ENCODE assay signal across 8 cellular contexts in the genomic region with DNA sequence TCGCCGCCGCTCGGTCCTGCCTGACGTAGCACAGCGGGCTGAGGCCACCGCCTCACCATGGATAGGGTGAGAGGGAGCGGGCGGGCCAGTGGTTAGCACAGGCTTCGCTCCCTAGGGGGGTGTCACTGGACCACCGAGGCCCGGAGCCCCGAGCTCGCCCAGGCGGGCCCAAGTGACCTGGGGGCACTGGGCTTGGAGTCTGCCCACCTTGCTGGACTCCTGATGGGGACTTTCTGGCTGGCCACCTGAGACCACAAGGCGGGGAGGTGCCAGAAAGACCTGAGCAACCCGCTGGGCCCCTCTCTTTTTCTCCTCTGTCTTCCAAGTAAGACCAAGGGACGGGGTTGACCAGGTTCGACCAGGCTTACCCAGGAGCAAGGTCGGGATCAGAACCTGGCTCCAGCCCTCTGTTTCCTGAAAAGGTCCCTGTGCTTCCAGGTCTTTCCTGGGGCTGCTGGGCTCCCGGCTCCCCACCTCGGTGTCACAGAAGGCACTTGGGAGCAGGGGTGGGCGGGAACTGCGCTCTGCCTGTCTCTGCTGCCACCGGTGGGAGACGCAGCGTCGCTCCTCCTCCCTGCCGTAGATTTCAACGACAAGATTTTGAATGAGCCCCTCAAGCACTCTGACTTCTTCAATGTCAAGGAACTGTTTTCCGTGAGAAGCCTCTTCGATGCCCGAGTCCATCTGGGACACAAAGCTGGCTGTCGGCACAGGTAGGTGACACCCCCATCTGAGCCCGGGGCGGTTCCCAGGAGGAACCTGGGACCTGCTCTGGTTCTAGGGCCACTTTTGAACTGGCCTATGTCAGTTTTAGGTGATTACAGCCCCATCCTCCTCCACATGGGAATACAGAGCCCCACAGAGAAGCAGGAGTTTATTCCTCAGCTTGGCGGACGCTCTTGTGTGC. TPM values are rescaled to one million over a fixed set of nuclear protein-coding genes. Genes with fewer than 3 reads are reported as not detected.
DNase-seq lines count a peak whose midpoint lies in the region; ATAC-seq and TF ChIP-seq lines count a peak whose summit lies in the region.

No MANE protein-coding gene starts in this region.

- H3K27ac ChIP-seq in RWPE1 (peak overlapping the region; percentile 76), neural cell (ENCODE audit: low read length) (peak overlapping the region; percentile 71)

- peaks cover 12% of the 10 kb centered on the region for H3K79me2 ChIP-seq in neural cell (replicated peaks; ENCODE audit: insufficient read depth, low read length)

- peak overlapping the region; percentile 91 for H3K9ac ChIP-seq in neural cell (ENCODE audit: low read length)

- H3K27ac Mint-ChIP-seq in activated CD8-positive, alpha-beta memory T cell treated with anti-CD3 and anti-CD28 coated beads, Interleukin-2, amount 10 ng/mL, durations not matched to agents 7 days and 5 days: peak overlapping the region; percentile 47

- peaks cover 13% of the 10 kb centered on the region for H3K4me1 Mint-ChIP-seq in activated CD8-positive, alpha-beta memory T cell treated with anti-CD3 and anti-CD28 coated beads, Interleukin-2, amount 10 ng/mL, durations not matched to agents 7 days and 5 days

- H3K9me3 Mint-ChIP-seq in activated CD8-positive, alpha-beta memory T cell treated with anti-CD3 and anti-CD28 coated beads, Interleukin-2, amount 10 ng/mL, durations not matched to agents 7 days and 5 days (ENCODE audit: low read depth): no peaks in the 10 kb centered on the region

- no peaks in the 10 kb centered on the region for H3F3A ChIP-seq in neural cell (ENCODE audit: insufficient read depth, low read length, poor library complexity, severe bottlenecking)

- peak overlapping the region; percentile 91 for H3K4me3 Mint-ChIP-seq in activated CD8-positive, alpha-beta memory T cell treated with anti-CD3 and anti-CD28 coated beads, Interleukin-2, amount 10 ng/mL, durations not matched to agents 7 days and 5 days

- peak overlapping the region; percentile 85 for H2AFZ ChIP-seq in neural cell (ENCODE audit: low read depth, low read length)

- no peak for ATAC-seq in activated CD8-positive, alpha-beta memory T cell treated with anti-CD3 and anti-CD28 coated beads, Interleukin-2, amount 10 ng/mL, durations not matched to agents 7 days and 5 days
- no peak for ATAC-seq in HG02763 (IDR thresholded peaks at IDR 0.05; ENCODE audit: unreplicated experiment)

- H3K4me2 ChIP-seq in neural cell (ENCODE audit: low read length): peak overlapping the region; percentile 82

- no peaks in the 10 kb centered on the region for H3K9me3 ChIP-seq in neural cell (ENCODE audit: low read length)

- no peaks in the 10 kb centered on the region for H4K20me1 ChIP-seq in neural cell (ENCODE audit: insufficient read depth)

- CTCF ChIA-PET in activated CD8-positive, alpha-beta memory T cell treated with anti-CD3 and anti-CD28 coated beads, Interleukin-2, amount 10 ng/mL, durations not matched to agents 7 days and 5 days (lab: Charles Lee): no interaction called here
- CTCF ChIA-PET in RWPE1 (lab: Yijun Ruan, JAX): interaction anchor here (0.8 kb wide), 1 partner anchor 29 kb away, joined by 3 read pairs; no protein-coding TSS in a partner anchor

- no peak for TF ChIP-seq EP300 in neural cell (conservative IDR thresholded peaks at IDR 0.05; ENCODE audit: poor library complexity, severe bottlenecking)

- H3K36me3 ChIP-seq in neural cell (ENCODE audit: insufficient read depth, low read length): no peaks in the 10 kb centered on the region

- POLR2A ChIA-PET in RWPE1 (lab: Yijun Ruan, JAX; ENCODE audit: low non-redundant PET): no interaction called here

- H3K27me3 ChIP-seq in neural cell (ENCODE audit: insufficient read depth, low read depth, low read length): no peaks in the 10 kb centered on the region

- H3K4me3 ChIP-seq in epithelial cell of proximal tubule (ENCODE audit: low read depth, low read length) (peak overlapping the region; percentile 86), neural cell (ENCODE audit: low read length) (peak overlapping the region; percentile 99)

- H3K9me2 ChIP-seq in neural cell (ENCODE audit: insufficient read depth, low read length): no peaks in the 10 kb centered on the region

- no peak for TF ChIP-seq CTCF in RWPE1 (conservative IDR thresholded peaks at IDR 0.05; ENCODE audit: low read depth)
- no peak for TF ChIP-seq CTCF in epithelial cell of proximal tubule (conservative IDR thresholded peaks at IDR 0.05; ENCODE audit: low read depth, low read length)
- no peak for TF ChIP-seq CTCF in neural cell (IDR thresholded peaks at IDR 0.05; ENCODE audit: poor library complexity, severe bottlenecking)

- peaks cover 16% of the 10 kb centered on the region for H3K36me3 Mint-ChIP-seq in activated CD8-positive, alpha-beta memory T cell treated with anti-CD3 and anti-CD28 coated beads, Interleukin-2, amount 10 ng/mL, durations not matched to agents 7 days and 5 days

- peaks cover 2% of the 10 kb centered on the region for H3K27me3 Mint-ChIP-seq in activated CD8-positive, alpha-beta memory T cell treated with anti-CD3 and anti-CD28 coated beads, Interleukin-2, amount 10 ng/mL, durations not matched to agents 7 days and 5 days

- TF ChIP-seq RAD21 in neural cell (conservative IDR thresholded peaks at IDR 0.05): no peak

- peak; percentile 70 for DNase-seq in activated CD8-positive, alpha-beta memory T cell treated with anti-CD3 and anti-CD28 coated beads, Interleukin-2, amount 10 ng/mL, durations not matched to agents 7 days and 5 days
- no peak for DNase-seq in activated CD8-positive, alpha-beta memory T cell treated with anti-CD3 and anti-CD28 coated beads, Interleukin-2, amount 50 U/mL, for 4 hours
- DNase-seq in RWPE1 (ENCODE audit: low spot score): peak; percentile 84
- no peak for DNase-seq in epithelial cell of proximal tubule (ENCODE audit: low read depth)
- DNase-seq in midbrain (lab: John Stamatoyannopoulos, UW): no peak
- DNase-seq in SIG-M5 (lab: John Stamatoyannopoulos, UW): no peak

TF ChIP-seq in neural cell, 6 proteins besides CTCF, POLR2A, EP300 and RAD21:
- TF ChIP-seq EZH2 (IDR thresholded peaks at IDR 0.05; ENCODE audit: borderline replicate concordance, insufficient read depth, low read length, poor library complexity, severe bottlenecking) (no peak), TAF1 (IDR thresholded peaks at IDR 0.05; ENCODE audit: low read depth) (no peak), MXI1 (conservative IDR thresholded peaks at IDR 0.05; ENCODE audit: poor library complexity, severe bottlenecking) (no peak), SMC3 (conservative IDR thresholded peaks at IDR 0.05; ENCODE audit: poor library complexity) (no peak), POLR2AphosphoS5 (IDR thresholded peaks at IDR 0.05) (no peak)
- TF ChIP-seq, protein P1, sequence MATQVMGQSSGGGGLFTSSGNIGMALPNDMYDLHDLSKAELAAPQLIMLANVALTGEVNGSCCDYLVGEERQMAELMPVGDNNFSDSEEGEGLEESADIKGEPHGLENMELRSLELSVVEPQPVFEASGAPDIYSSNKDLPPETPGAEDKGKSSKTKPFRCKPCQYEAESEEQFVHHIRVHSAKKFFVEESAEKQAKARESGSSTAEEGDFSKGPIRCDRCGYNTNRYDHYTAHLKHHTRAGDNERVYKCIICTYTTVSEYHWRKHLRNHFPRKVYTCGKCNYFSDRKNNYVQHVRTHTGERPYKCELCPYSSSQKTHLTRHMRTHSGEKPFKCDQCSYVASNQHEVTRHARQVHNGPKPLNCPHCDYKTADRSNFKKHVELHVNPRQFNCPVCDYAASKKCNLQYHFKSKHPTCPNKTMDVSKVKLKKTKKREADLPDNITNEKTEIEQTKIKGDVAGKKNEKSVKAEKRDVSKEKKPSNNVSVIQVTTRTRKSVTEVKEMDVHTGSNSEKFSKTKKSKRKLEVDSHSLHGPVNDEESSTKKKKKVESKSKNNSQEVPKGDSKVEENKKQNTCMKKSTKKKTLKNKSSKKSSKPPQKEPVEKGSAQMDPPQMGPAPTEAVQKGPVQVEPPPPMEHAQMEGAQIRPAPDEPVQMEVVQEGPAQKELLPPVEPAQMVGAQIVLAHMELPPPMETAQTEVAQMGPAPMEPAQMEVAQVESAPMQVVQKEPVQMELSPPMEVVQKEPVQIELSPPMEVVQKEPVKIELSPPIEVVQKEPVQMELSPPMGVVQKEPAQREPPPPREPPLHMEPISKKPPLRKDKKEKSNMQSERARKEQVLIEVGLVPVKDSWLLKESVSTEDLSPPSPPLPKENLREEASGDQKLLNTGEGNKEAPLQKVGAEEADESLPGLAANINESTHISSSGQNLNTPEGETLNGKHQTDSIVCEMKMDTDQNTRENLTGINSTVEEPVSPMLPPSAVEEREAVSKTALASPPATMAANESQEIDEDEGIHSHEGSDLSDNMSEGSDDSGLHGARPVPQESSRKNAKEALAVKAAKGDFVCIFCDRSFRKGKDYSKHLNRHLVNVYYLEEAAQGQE (IDR thresholded peaks at IDR 0.05; ENCODE audit: borderline replicate concordance): no peak
TF ChIP-seq in neural cell: peak in this region for 0.

RNA-seq across cellular contexts. Expression of gene MRPS2, which starts 1.0 kb away (rescaled TPM):
- 10 to 100 TPM; 34.7 to 38.0 TPM for total RNA-seq in activated CD8-positive, alpha-beta memory T cell treated with anti-CD3 and anti-CD28 coated beads, Interleukin-2, amount 10 ng/mL, durations not matched to agents 7 days and 5 days
- 68.1 and 117 TPM in 2 replicates for total RNA-seq in epithelial cell of proximal tubule
- polyA plus RNA-seq in neural cell: 20.1 and 23.6 TPM in 2 replicates
- polyA minus RNA-seq in neural cell: 14.7 and 25.1 TPM in 2 replicates

RNA-seq across cellular contexts. Expression of gene LCN1, which starts 19.7 kb away (rescaled TPM):
- not detected for total RNA-seq in activated CD8-positive, alpha-beta memory T cell treated with anti-CD3 and anti-CD28 coated beads, Interleukin-2, amount 10 ng/mL, durations not matched to agents 7 days and 5 days
- not detected in 2 replicates for total RNA-seq in epithelial cell of proximal tubule
- not detected in 2 replicates for polyA plus RNA-seq in neural cell
- not detected in 2 replicates for polyA minus RNA-seq in neural cell

RNA-seq across cellular contexts. Expression of gene PPP1R26, which starts 21.9 kb away (rescaled TPM):
- under 1 TPM; 0.18 to 0.28 TPM for total RNA-seq in activated CD8-positive, alpha-beta memory T cell treated with anti-CD3 and anti-CD28 coated beads, Interleukin-2, amount 10 ng/mL, durations not matched to agents 7 days and 5 days
- total RNA-seq in epithelial cell of proximal tubule: 23.2 and 26.3 TPM in 2 replicates
- 20.1 and 30.1 TPM in 2 replicates for polyA plus RNA-seq in neural cell
- 38.5 and 46.5 TPM in 2 replicates for polyA minus RNA-seq in neural cell

RNA-seq across cellular contexts. Expression of gene OBP2A, which starts 44.4 kb away (rescaled TPM):
- not detected for total RNA-seq in activated CD8-positive, alpha-beta memory T cell treated with anti-CD3 and anti-CD28 coated beads, Interleukin-2, amount 10 ng/mL, durations not matched to agents 7 days and 5 days
- total RNA-seq in epithelial cell of proximal tubule: not detected in 2 replicates
- polyA plus RNA-seq in neural cell: not detected in 2 replicates
- polyA minus RNA-seq in neural cell: not detected in 2 replicates

Comparison
In these comparisons a context has a peak if more than half of its experiments do, and no peak if none do; other contexts are left out.
1. DNase-seq: peak in activated CD8-positive, alpha-beta memory T cell treated with anti-CD3 and anti-CD28 coated beads, Interleukin-2, amount 10 ng/mL, durations not matched to agents 7 days and 5 days (single experiment) and RWPE1 (single experiment); none in activated CD8-positive, alpha-beta memory T cell treated with anti-CD3 and anti-CD28 coated beads, Interleukin-2, amount 50 U/mL, for 4 hours (single experiment), epithelial cell of proximal tubule (single experiment), midbrain (single experiment) and SIG-M5 (single experiment).
2. RNA of gene PPP1R26, which starts 21.9 kb away (total RNA-seq): 23.2 to 26.3 TPM in epithelial cell of proximal tubule; 0.18 to 0.28 TPM in activated CD8-positive, alpha-beta memory T cell treated with anti-CD3 and anti-CD28 coated beads, Interleukin-2, amount 10 ng/mL, durations not matched to agents 7 days and 5 days; every median in the first group is over 10 times any median in the second.